Comparison of ENCODE assay signal across 20 cellular contexts in the genomic region with DNA sequence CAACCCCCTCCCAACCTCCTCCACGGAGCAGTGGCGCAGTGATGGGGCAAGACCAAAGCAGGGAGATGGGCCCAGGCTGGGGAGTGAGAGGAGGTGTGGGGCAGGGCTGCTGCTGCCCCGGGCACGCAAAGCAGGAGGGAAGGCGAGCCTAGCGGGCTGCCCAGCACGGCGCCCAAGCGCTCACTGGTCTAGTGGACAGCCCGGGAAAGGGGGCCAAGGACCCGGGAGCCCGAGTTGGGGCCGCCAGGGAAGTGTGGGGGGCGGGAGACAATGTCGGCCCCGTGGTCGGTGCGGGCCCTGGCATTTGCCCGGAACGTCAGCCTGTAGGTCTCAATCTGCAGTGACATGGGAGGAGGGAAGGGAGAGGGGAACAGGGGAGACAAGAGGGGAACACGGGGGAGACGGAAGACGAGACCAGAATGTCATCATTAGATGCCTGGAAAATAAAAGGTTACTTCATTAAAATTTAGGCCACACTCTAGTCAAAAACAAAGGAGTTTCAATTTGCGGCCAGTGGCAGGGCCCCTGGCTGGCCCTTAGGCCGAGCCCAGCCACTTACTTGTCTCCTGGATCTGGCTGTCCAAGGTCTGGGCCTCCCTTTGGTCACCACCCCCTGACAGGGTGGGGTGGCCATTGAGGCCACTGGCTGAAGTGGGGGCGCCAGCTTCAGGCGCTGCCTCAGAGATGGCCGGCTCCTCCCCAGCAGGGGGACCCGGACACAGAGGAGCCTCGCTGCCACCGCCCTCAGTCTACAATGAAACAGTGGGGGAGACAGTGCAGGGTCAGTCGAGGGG. TPM values are rescaled to one million over a fixed set of nuclear protein-coding genes. Genes with fewer than 3 reads are reported as not detected.
DNase-seq lines count a peak whose midpoint lies in the region; ATAC-seq, FAIRE-seq and TF ChIP-seq lines count a peak whose summit lies in the region.
"Had no signal": no experiment of that assay in that cellular context is flagged by ENCODE, and none has a peak within 500 bp of the region (broad histone marks: within the 10 kb centered on the region; RNA-seq: fewer than 3 reads in every experiment).

No MANE protein-coding gene starts in this region.

- peak overlapping the region; percentile 38 for H3K27ac Mint-ChIP-seq in osteocyte (ENCODE audit: unreplicated experiment)
- H3K27ac Mint-ChIP-seq: activated T-helper 1 cell treated with anti-CD3 and anti-CD28 coated beads, Interleukin-12 subunit alpha, Interleukin-12 subunit beta, Interleukin-2, Interleukin-4 antibody, amounts not matched to agents 30 ng/mL and 10 ng/mL and 1 ng/mL, durations not matched to agents 14 hours and 24 hours and 36 hours had no signal

- H3K9ac ChIP-seq in BLaER1: no peak overlapping the region
- H3K9ac ChIP-seq in H1 (replicated peaks in 1 of 4; ENCODE audit: extremely low read depth in 1 of 4, low read depth in 3 of 4, low read length in 3 of 4): no peak overlapping the region

- POLR2A ChIA-PET in H1 (lab: Charles Lee; ENCODE audit: partially characterized antibody): interaction anchor here (0.7 to 4.1 kb wide), 8 partner anchors 10 to 299 kb away, joined by 3 to 31 read pairs (median 6); no protein-coding TSS in a partner anchor

- H4K20me1 ChIP-seq in BLaER1 (peaks cover 43% of the 10 kb centered on the region), H1 (replicated peaks in 1 of 2; ENCODE audit: control insufficient read depth in 1 of 2, insufficient read depth in 2 of 2, low read length in 2 of 2) (peaks cover 7 to 27% of the 10 kb centered on the region in 2 experiments)

- H3K9me3 ChIP-seq in BLaER1 (no peaks in the 10 kb centered on the region), H1 (ENCODE audit: insufficient read depth in 2 of 2, low read depth in 1 of 2, low read length in 1 of 2) (no peaks in the 10 kb centered on the region), esophagus squamous epithelium (no peaks in the 10 kb centered on the region)
- H3K9me3 ChIP-seq: lower lobe of right lung had no signal

- H3K4me1 Mint-ChIP-seq in osteocyte (ENCODE audit: unreplicated experiment): no peaks in the 10 kb centered on the region
- H3K4me1 Mint-ChIP-seq: CD8-positive, alpha-beta memory T cell; immature natural killer cell had no signal

- no peak overlapping the region for H3K4ac ChIP-seq in H1 (replicated peaks; ENCODE audit: insufficient read length, low read depth, low read length)

- H3K27me3 ChIP-seq in BLaER1: no peaks in the 10 kb centered on the region
- no peaks in the 10 kb centered on the region for H3K27me3 ChIP-seq in H7 (ENCODE audit: control insufficient read depth, insufficient read depth, low read length)
- no peaks in the 10 kb centered on the region for H3K27me3 ChIP-seq in H1 (replicated peaks in 1 of 4; ENCODE audit: control insufficient read depth in 3 of 4, extremely low read depth in 1 of 4, insufficient read depth in 3 of 4, low read length in 3 of 4)
- H3K27me3 ChIP-seq in esophagus squamous epithelium: no peaks in the 10 kb centered on the region

- no peak; a peak in 1 of 4 replicates for TF ChIP-seq RAD21 in H1 (IDR thresholded peaks at IDR 0.05 in 1 of 2, conservative IDR thresholded peaks at IDR 0.05 in 1 of 2; ENCODE audit: low read depth in 2 of 2, low read length in 2 of 2)

- DNase-seq in H7: peak; percentile 77
- DNase-seq in H1 (ENCODE audit: low read depth in 1 of 2, low spot score in 2 of 2): no peak
- no peak for DNase-seq in osteocyte (ENCODE audit: extremely low spot score, unreplicated experiment)
- no peak for DNase-seq in stimulated activated naive CD4-positive, alpha-beta T cell (lab: John Stamatoyannopoulos, UW)
- DNase-seq in GM12892 (ENCODE audit: insufficient read length): no peak
- DNase-seq in esophagus squamous epithelium (lab: John Stamatoyannopoulos, UW): no peak
- DNase-seq: activated CD4-positive, CD25-positive, alpha-beta regulatory T cell treated with anti-CD3 and anti-CD28 coated beads, Interleukin-2, amount 50 U/mL, for 72 hours; CD8-positive, alpha-beta memory T cell; DND-41; HCEC 1CT; immature natural killer cell; lower lobe of right lung; NCI-H524; T1000 had no signal

- H3K4me3 ChIP-seq in BLaER1: no peak overlapping the region
- H3K4me3 ChIP-seq in H7 (ENCODE audit: insufficient read depth, low read depth, low read length): no peak overlapping the region
- no peak overlapping the region for H3K4me3 ChIP-seq in H1 (ENCODE audit: extremely low read depth in 1 of 4, insufficient read depth in 2 of 4, low read depth in 3 of 4, low read length in 4 of 4)
- H3K4me3 ChIP-seq in esophagus squamous epithelium: no peak overlapping the region
- H3K4me3 ChIP-seq: lower lobe of right lung had no signal

- no peak overlapping the region for H4K91ac ChIP-seq in H1 (replicated peaks; ENCODE audit: insufficient read length, low read length)

- no peak overlapping the region for H3K4me3 Mint-ChIP-seq in osteocyte (ENCODE audit: unreplicated experiment)
- H3K4me3 Mint-ChIP-seq: activated naive CD8-positive, alpha-beta T cell; activated T-helper 1 cell treated with anti-CD3 and anti-CD28 coated beads, Interleukin-12 subunit alpha, Interleukin-12 subunit beta, Interleukin-2, Interleukin-4 antibody, amounts not matched to agents 30 ng/mL and 10 ng/mL and 1 ng/mL, durations not matched to agents 14 hours and 24 hours and 36 hours; CD8-positive, alpha-beta memory T cell; dendritic cell treated with granulocyte-macrophage colony-stimulating factor and Interleukin-4, amounts not matched to agents 40 ng/mL and 50 ng/mL, for 4 days; immature natural killer cell had no signal

- peaks cover 39% of the 10 kb centered on the region for H3K36me3 Mint-ChIP-seq in osteocyte (ENCODE audit: unreplicated experiment)

- 89% methylated on average over 32 of the region's 32 CpGs; no CpG with 5 or more reads in 1 of the 2 experiments for WGBS in H1 (ENCODE audit: extremely low coverage in 1 of 2, insufficient coverage in 1 of 2, insufficient read length in 1 of 2, insufficient replicate concordance in 2 of 2, low coverage in 1 of 2, low lambda C conversion rate in 2 of 2, missing lambda C conversion rate in 1 of 2), 2 experiments
- 84 to 96% methylated on average over 9 to 12 of the region's 32 CpGs for WGBS in esophagus squamous epithelium, 2 donors

- FAIRE-seq in H1 (lab: Jason Lieb, UNC) (no peak), GM12892 (lab: Jason Lieb, UNC) (no peak)

- no peak overlapping the region for H2AK5ac ChIP-seq in H1 (ENCODE audit: low read depth, low read length)

- no peaks in the 10 kb centered on the region for H3K9me3 Mint-ChIP-seq in osteocyte (ENCODE audit: unreplicated experiment)
- H3K9me3 Mint-ChIP-seq: activated T-helper 1 cell treated with anti-CD3 and anti-CD28 coated beads, Interleukin-12 subunit alpha, Interleukin-12 subunit beta, Interleukin-2, Interleukin-4 antibody, amounts not matched to agents 30 ng/mL and 10 ng/mL and 1 ng/mL, durations not matched to agents 14 hours and 24 hours and 36 hours; CD8-positive, alpha-beta memory T cell; dendritic cell treated with granulocyte-macrophage colony-stimulating factor and Interleukin-4, amounts not matched to agents 40 ng/mL and 50 ng/mL, for 4 days had no signal

- no peaks in the 10 kb centered on the region; the same call in 1 of the 2 replicates for H3K79me1 ChIP-seq in H1 (ENCODE audit: low read depth, low read length)

- no peak overlapping the region for H3K14ac ChIP-seq in H1 (ENCODE audit: insufficient read length)

- TF ChIP-seq POLR2A in H1 (IDR thresholded peaks at IDR 0.05; ENCODE audit: control extremely low read depth in 1 of 2, low read depth in 2 of 2, low read length in 2 of 2): no peak
- no peak for TF ChIP-seq POLR2A in GM12892 (IDR thresholded peaks at IDR 0.05; ENCODE audit: low read depth, low read length)
- TF ChIP-seq POLR2A in esophagus squamous epithelium (IDR thresholded peaks at IDR 0.05): no peak

- peak overlapping the region; percentile 44 for H2BK5ac ChIP-seq in H1 (ENCODE audit: low read depth, low read length)

- no peak overlapping the region for H2BK20ac ChIP-seq in H1 (ENCODE audit: low read length)

- no peak overlapping the region for H3K56ac ChIP-seq in H1 (replicated peaks; ENCODE audit: insufficient read length, low read depth, low read length)

- peak overlapping the region; percentile 40; the same call in 1 of the 2 replicates for H4K8ac ChIP-seq in H1 (ENCODE audit: extremely low read depth, insufficient read depth, low read length)

- no peak overlapping the region for H2BK12ac ChIP-seq in H1 (ENCODE audit: low read depth, low read length)

- H3K27ac ChIP-seq in BLaER1 (no peak overlapping the region), H1 (ENCODE audit: low read depth, low read length) (no peak overlapping the region), esophagus squamous epithelium (no peak overlapping the region)
- H3K27ac ChIP-seq: lower lobe of right lung had no signal

- 0 out of 4 replicates have a peak, but pooled peaks of 1 of the 3 experiments have one; percentile 8 for TF ChIP-seq CTCF in H1 (IDR thresholded peaks at IDR 0.05; ENCODE audit: control extremely low read depth in 1 of 3, insufficient read depth in 1 of 3, low read depth in 1 of 3, low read length in 3 of 3)
- no peak for TF ChIP-seq CTCF in osteocyte (IDR thresholded peaks at IDR 0.05)
- TF ChIP-seq CTCF in esophagus squamous epithelium (IDR thresholded peaks at IDR 0.05): no peak

- no peak overlapping the region for H2AFZ ChIP-seq in H1 (ENCODE audit: low read length)

- H3K4me1 ChIP-seq in BLaER1 (peaks cover 48% of the 10 kb centered on the region), H1 (replicated peaks in 1 of 4; ENCODE audit: control insufficient read depth in 3 of 4, insufficient read depth in 4 of 4, low read length in 3 of 4) (no peaks in the 10 kb centered on the region), esophagus squamous epithelium (no peaks in the 10 kb centered on the region)
- H3K4me1 ChIP-seq: lower lobe of right lung had no signal

- H2BK120ac ChIP-seq in H1 (replicated peaks; ENCODE audit: low read depth, low read length): no peak overlapping the region

- no peak for ATAC-seq in GM19035 (IDR thresholded peaks at IDR 0.05; ENCODE audit: unreplicated experiment)
- ATAC-seq: lower lobe of right lung, sciatic nerve had no signal

- no peak overlapping the region for H3K18ac ChIP-seq in H1 (ENCODE audit: extremely low read depth, low read length)

- no peak overlapping the region for H2BK15ac ChIP-seq in H1 (ENCODE audit: low read length)

- H3K4me2 ChIP-seq in BLaER1 (peak overlapping the region; percentile 85; the same call in 1 of the 2 replicates), H1 (ENCODE audit: insufficient read depth in 1 of 2, low read depth in 2 of 2, low read length in 2 of 2) (no peak overlapping the region)

- CTCF ChIA-PET in H1 (lab: Charles Lee; ENCODE audit: partially characterized antibody): interaction anchor here (0.6 to 5.0 kb wide), 10 partner anchors 8 to 299 kb away, joined by 3 to 59 read pairs (median 9); no protein-coding TSS in a partner anchor

- no peaks in the 10 kb centered on the region for H3K23me2 ChIP-seq in H1 (ENCODE audit: low read depth, low read length)

- H3K79me2 ChIP-seq in H1 (ENCODE audit: control insufficient read depth in 1 of 2, insufficient read depth in 2 of 2, low read length in 2 of 2): no peaks in the 10 kb centered on the region

- H3K36me3 ChIP-seq in BLaER1 (peaks cover 95% of the 10 kb centered on the region), H7 (replicated peaks; ENCODE audit: control insufficient read depth, insufficient read depth, low read length) (peaks cover 37% of the 10 kb centered on the region), H1 (ENCODE audit: control insufficient read depth in 2 of 4, insufficient read depth in 4 of 4, low read length in 3 of 4) (peaks cover 26 to 65% (median 50%) of the 10 kb centered on the region in 4 experiments), esophagus squamous epithelium (peaks cover 37 to 100% (median 62%) of the 10 kb centered on the region in 3 donors)

- H3K27me3 Mint-ChIP-seq in osteocyte (ENCODE audit: unreplicated experiment): no peaks in the 10 kb centered on the region
- H3K27me3 Mint-ChIP-seq: activated naive CD8-positive, alpha-beta T cell; CD8-positive, alpha-beta memory T cell; dendritic cell treated with granulocyte-macrophage colony-stimulating factor and Interleukin-4, amounts not matched to agents 40 ng/mL and 50 ng/mL, for 4 days had no signal

- TF ChIP-seq EP300 in H1 (IDR thresholded peaks at IDR 0.05; ENCODE audit: borderline replicate concordance in 1 of 2, low read depth in 2 of 2, low read length in 2 of 2): no peak

- intact Hi-C loops in esophagus squamous epithelium (cut with DNase I): no loop called here

- no peak overlapping the region for H3K23ac ChIP-seq in H1 (ENCODE audit: insufficient read length)

- no peak overlapping the region for H4K5ac ChIP-seq in H1 (ENCODE audit: insufficient read length, low read depth, low read length)

RNA-seq across cellular contexts. Expression of a gene that starts 49.9 kb away (rescaled TPM):
- total RNA-seq in H7 (2014; rRNA removed; shearing (Covaris generic)): 132 and 134 TPM in 2 replicates
- total RNA-seq in H1 (2021; fragmentation: NEBNext Ultra II Directional; extraction: Animal tissue kit (Norgen Biotek cat#: 25700)): 97.7 and 97.9 TPM in 2 replicates
- polyA plus RNA-seq in H1 (2011; rRNA removed): 82.4 and 112 TPM in 2 replicates
- polyA plus RNA-seq in H1 (2011; cell fraction: cytosol; rRNA removed): 89.8 TPM
- 260 TPM for polyA plus RNA-seq in H1 (2011; cell fraction: nucleus; rRNA removed)
- polyA plus RNA-seq in H1 (2012, experiment 1 of 2): 52.1 to 83.2 TPM (median 77.3 TPM) in 4 replicates
- 71.1 TPM for polyA plus RNA-seq in H1 (2012, experiment 2 of 2)
- polyA plus RNA-seq in H1 (2013, experiment 1 of 2): 62.8 TPM
- 56.5 TPM for polyA plus RNA-seq in H1 (2013, experiment 2 of 2)
- polyA minus RNA-seq in H1 (2011; rRNA and poly(A)+ RNA removed): 100 and 115 TPM in 2 replicates
- polyA minus RNA-seq in H1 (2011; cell fraction: cytosol; rRNA and poly(A)+ RNA removed): 65.0 TPM
- 108 TPM for polyA minus RNA-seq in H1 (2011; cell fraction: nucleus; rRNA and poly(A)+ RNA removed)
- 78.9 and 83.5 TPM in 2 replicates for total RNA-seq in osteocyte
- polyA plus RNA-seq in GM12892 (2012; ENCODE audit: missing spikeins): 25.3 TPM
- total RNA-seq in esophagus squamous epithelium: 10 to 100 TPM; 32.8 to 63.5 (median 44.8) TPM
